In genomic region chr16:68246121-68246520, GRCh38 we compare ENCODE assay signal across 8 cellular contexts. TPM values are rescaled to one million over a fixed set of nuclear protein-coding genes. Genes with fewer than 3 reads are reported as not detected.
DNase-seq lines count a peak whose midpoint lies in the region; ATAC-seq and TF ChIP-seq lines count a peak whose summit lies in the region.

No MANE protein-coding gene starts in this region.

- intact Hi-C loops in colonic mucosa (cut with DNase I): no loop called here
- intact Hi-C loops in natural killer cell (cut with micrococcal nuclease): no loop called here

- no peak for DNase-seq in BE2C
- no peak for DNase-seq in Karpas-422
- DNase-seq in colonic mucosa: no peak
- no peak for DNase-seq in natural killer cell
- no peak for DNase-seq in NCI-H345 (lab: John Stamatoyannopoulos, UW)
- no peak for DNase-seq in NCI-H2081 treated with DMSO at 0.1 percent for 48 hours (lab: John Stamatoyannopoulos, UW)

- TF ChIP-seq CTCF in BE2C (IDR thresholded peaks at IDR 0.05; ENCODE audit: low read depth, low read length) (no peak), colonic mucosa (IDR thresholded peaks at IDR 0.05) (no peak), natural killer cell (IDR thresholded peaks at IDR 0.05) (no peak)

- no peaks in the 10 kb centered on the region for H3K4me1 ChIP-seq in BE2C
- H3K4me1 ChIP-seq in Karpas-422 (ENCODE audit: low read length): peaks cover 29% of the 10 kb centered on the region
- peaks cover 12% of the 10 kb centered on the region for H3K4me1 ChIP-seq in colonic mucosa

- H3K9me2 ChIP-seq in Karpas-422 (replicated peaks; ENCODE audit: insufficient read depth, low read length): no peaks in the 10 kb centered on the region

- H3K4me1 Mint-ChIP-seq in natural killer cell: peaks cover 11 to 26% of the 10 kb centered on the region in 2 donors

- H3K79me2 ChIP-seq in Karpas-422 (ENCODE audit: low read length): peaks cover 22% of the 10 kb centered on the region

- H3K4me3 Mint-ChIP-seq in natural killer cell: peak overlapping the region; percentile 99

- H3K27ac ChIP-seq in Karpas-422 (ENCODE audit: low read length) (no peak overlapping the region), colonic mucosa (no peak overlapping the region)

- no peaks in the 10 kb centered on the region for H3K9me3 Mint-ChIP-seq in natural killer cell

- H3K27me3 ChIP-seq in BE2C (no peaks in the 10 kb centered on the region), Karpas-422 (ENCODE audit: low read length) (no peaks in the 10 kb centered on the region), colonic mucosa (no peaks in the 10 kb centered on the region)

- H3K4me2 ChIP-seq in Karpas-422 (ENCODE audit: low read depth, low read length, poor library complexity, severe bottlenecking): peak overlapping the region; percentile 93

- H3K4me3 ChIP-seq in BE2C (ENCODE audit: low read depth, low read length) (peak overlapping the region; percentile 94), Karpas-422 (ENCODE audit: low read length) (peak overlapping the region; percentile 93), colonic mucosa (peak overlapping the region; percentile 99)

- no peaks in the 10 kb centered on the region for H4K20me1 ChIP-seq in Karpas-422 (ENCODE audit: insufficient read depth, low read depth, low read length)

- no peak overlapping the region for H2AFZ ChIP-seq in Karpas-422 (ENCODE audit: low read length)

- H3K27me3 Mint-ChIP-seq in natural killer cell (ENCODE audit: low read depth in 2 of 2): no peaks in the 10 kb centered on the region

- H3K36me3 ChIP-seq in BE2C (peaks cover 4% of the 10 kb centered on the region; the same call in 1 of the 2 replicates), Karpas-422 (ENCODE audit: insufficient read depth, low read length) (no peaks in the 10 kb centered on the region), colonic mucosa (no peaks in the 10 kb centered on the region)

- H3K36me3 Mint-ChIP-seq in natural killer cell: no peaks in the 10 kb centered on the region

- ATAC-seq in natural killer cell: no peak
- no peak for ATAC-seq in GM19455 (IDR thresholded peaks at IDR 0.05; ENCODE audit: unreplicated experiment)
- no peak for ATAC-seq in HG02571 (IDR thresholded peaks at IDR 0.05; ENCODE audit: unreplicated experiment)

- H3K9ac ChIP-seq in Karpas-422 (ENCODE audit: low read length): peak overlapping the region; percentile 84
- peak overlapping the region; percentile 49 to 96 for H3K9ac ChIP-seq in colonic mucosa (ENCODE audit: low read depth in 2 of 2, low read length in 2 of 2)

- H3K9me3 ChIP-seq in BE2C: no peaks in the 10 kb centered on the region
- H3K9me3 ChIP-seq in Karpas-422 (ENCODE audit: low read length): no peaks in the 10 kb centered on the region
- no peaks in the 10 kb centered on the region for H3K9me3 ChIP-seq in colonic mucosa

- H3K27ac Mint-ChIP-seq in natural killer cell: peak overlapping the region in 1 of 2 donors; percentile 91

RNA-seq across cellular contexts. Expression of gene PLA2G15, which starts 0.9 kb away (rescaled TPM):
- 12.3 TPM for polyA plus RNA-seq in BE2C (2012; ENCODE audit: insufficient read depth, insufficient read length, low read depth)
- total RNA-seq in Karpas-422 (2014; rRNA removed; shearing (Covaris generic); ENCODE audit: low replicate concordance): 8.7 and 14.3 TPM in 2 replicates
- total RNA-seq in colonic mucosa: 10 to 100 TPM; 11.6 to 13.9 TPM
- 10 to 100 TPM in 2 of 3 donors, 1 to 10 TPM in 1; 5.6 to 13.0 (median 12.7) TPM for total RNA-seq in natural killer cell

RNA-seq across cellular contexts. Expression of gene ESRP2, which starts 10.2 kb away (rescaled TPM):
- not detected for polyA plus RNA-seq in BE2C (2012; ENCODE audit: insufficient read depth, insufficient read length, low read depth)
- total RNA-seq in Karpas-422 (2014; rRNA removed; shearing (Covaris generic); ENCODE audit: low replicate concordance): not detected in 2 replicates
- total RNA-seq in colonic mucosa (100 to 1,000 TPM in 1 of 2 donors, 10 to 100 TPM in 1; 76.6 to 119 TPM), natural killer cell (not detected)

RNA-seq across cellular contexts. Expression of gene SLC7A6, which starts 18.2 kb away (rescaled TPM):
- 49.3 TPM for polyA plus RNA-seq in BE2C (2012; ENCODE audit: insufficient read depth, insufficient read length, low read depth)
- total RNA-seq in Karpas-422 (2014; rRNA removed; shearing (Covaris generic); ENCODE audit: low replicate concordance): 44.2 and 83.2 TPM in 2 replicates
- total RNA-seq in colonic mucosa (10 to 100 TPM; 22.0 to 42.2 TPM), natural killer cell (10 to 100 TPM; 46.6 to 84.9 (median 69.6) TPM)

Comparison
In these comparisons a context has a peak if more than half of its experiments do, and no peak if none do; other contexts are left out.
1. RNA of gene ESRP2, which starts 10.2 kb away (total RNA-seq): 76.6 to 119 TPM in colonic mucosa; not detected in Karpas-422 and not detected in natural killer cell; every median in the first group is over 10 times any median in the second.
2. Peak in every context shown above with its lines, with median percentiles within 50 percentile points of each other: H3K4me3 ChIP-seq.